In the genomic region with DNA sequence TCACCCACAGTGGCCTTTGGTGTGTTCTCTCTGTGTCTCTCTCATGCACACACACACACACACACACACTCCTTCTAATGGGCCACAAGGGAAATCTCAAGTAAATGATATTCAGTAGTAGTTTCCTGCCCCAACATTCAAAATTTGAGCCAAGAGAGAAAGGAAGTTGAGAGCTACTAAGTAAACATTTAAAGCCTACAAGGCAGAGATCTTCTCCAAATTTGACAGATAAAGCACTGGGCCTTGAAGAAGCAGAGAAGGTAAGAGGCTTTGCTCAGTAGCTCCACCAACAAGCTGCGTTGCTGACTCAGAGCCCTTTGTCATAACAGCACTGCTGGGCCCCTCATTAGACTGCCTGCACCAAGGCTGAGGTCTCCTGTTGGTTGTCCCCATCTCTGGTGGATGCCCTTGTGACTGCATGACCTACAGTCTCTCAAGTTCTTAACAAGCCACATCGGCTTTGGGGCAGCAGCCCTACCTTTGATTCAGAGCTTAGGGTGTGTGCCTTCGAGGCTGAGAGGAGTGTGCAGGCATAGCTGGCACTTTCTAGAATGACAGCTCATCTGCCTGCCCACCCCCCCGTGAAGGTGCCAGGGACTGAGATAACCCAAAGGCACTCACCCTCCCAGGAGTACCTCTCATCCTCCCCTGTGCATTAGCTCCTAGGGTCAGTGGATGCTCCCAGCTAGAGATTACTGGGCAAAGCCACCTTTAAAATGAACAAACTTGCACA, we compare ENCODE assay signal across 10 cellular contexts. TPM values are rescaled to one million over a fixed set of nuclear protein-coding genes. Genes with fewer than 3 reads are reported as not detected.
A peak's percentile ranks its signal among the peaks of the same experiment; 100 is the strongest.
DNase-seq lines count a peak whose midpoint lies in the region; ATAC-seq, FAIRE-seq and TF ChIP-seq lines count a peak whose summit lies in the region.
"Had no signal": no experiment of that assay in that cellular context is flagged by ENCODE, and none has a peak within 500 bp of the region (broad histone marks: within the 10 kb centered on the region; RNA-seq: fewer than 3 reads in every experiment).

No MANE protein-coding gene starts in this region.

- intact Hi-C loops in sigmoid colon (cut with DNase I), result no loop called here

- peak; percentile 45 for ATAC-seq in GM21381 (IDR thresholded peaks at IDR 0.05; ENCODE audit: unreplicated experiment)
- peak; percentile 32 for ATAC-seq in HG03457 (IDR thresholded peaks at IDR 0.05; ENCODE audit: unreplicated experiment)
- no peak for ATAC-seq in GM19455 (IDR thresholded peaks at IDR 0.05; ENCODE audit: unreplicated experiment)

- in situ Hi-C loops in KBM-7 (cut with MboI; ENCODE audit: low pct_unique_long_range_greater_than_20kb, low sequenced_read_pairs), result no loop called here

- no peak for DNase-seq in GM18507 (ENCODE audit: extremely low spot score, insufficient read length, low read depth)
- peak; percentile 25 for DNase-seq in iris pigment epithelial cell (ENCODE audit: low read depth)
- no peak for DNase-seq in KBM-7
- DNase-seq in D721Med (ENCODE audit: insufficient read length, low spot score), result no peak
- no peak for DNase-seq in sigmoid colon
- DNase-seq: naive thymus-derived CD8-positive, alpha-beta T cell had no signal

- TF ChIP-seq EP300 in sigmoid colon (IDR thresholded peaks at IDR 0.05), result no peak

- H3K9me3 ChIP-seq in sigmoid colon, result no peaks in the 10 kb centered on the region

- peaks cover 0 to 9% (median 6%) of the 10 kb centered on the region in 4 donors for H3K4me1 ChIP-seq in sigmoid colon

- WGBS in sigmoid colon, 2 donors, result 75 to 86% methylated on average over 4 of the region's 4 CpGs

- no peaks in the 10 kb centered on the region for H3K36me3 ChIP-seq in sigmoid colon
- H3K36me3 ChIP-seq: thoracic aorta had no signal

- TF ChIP-seq POLR2A in sigmoid colon (IDR thresholded peaks at IDR 0.05), result no peak

- no peak overlapping the region for H3K4me3 ChIP-seq in sigmoid colon
- H3K4me3 ChIP-seq: thoracic aorta had no signal

- TF ChIP-seq CTCF in D721Med (IDR thresholded peaks at IDR 0.05; ENCODE audit: insufficient read depth, missing control alignments), result no peak
- no peak for TF ChIP-seq CTCF in sigmoid colon (IDR thresholded peaks at IDR 0.05)

- peak; percentile 60 for FAIRE-seq in GM18507 (lab: Jason Lieb, UNC)
- FAIRE-seq in D721Med (lab: Jason Lieb, UNC), result no peak

- no peaks in the 10 kb centered on the region for H3K27me3 ChIP-seq in sigmoid colon

- H3K27ac ChIP-seq in sigmoid colon, result no peak overlapping the region
- H3K27ac ChIP-seq: thoracic aorta had no signal

RNA-seq across cellular contexts. Expression of a gene that starts 32.3 kb away (rescaled TPM):
- 1 to 10 TPM in 1 of 4 donors, under 1 TPM in 3; under 0.01 to 1.4 (median 0.59) TPM for total RNA-seq in sigmoid colon
- under 1 TPM in 2 of 3 donors, not detected in 1; 0.60 TPM for polyA plus RNA-seq in sigmoid colon
